ENCODE assay signal across 1 cellular context in the genomic region with DNA sequence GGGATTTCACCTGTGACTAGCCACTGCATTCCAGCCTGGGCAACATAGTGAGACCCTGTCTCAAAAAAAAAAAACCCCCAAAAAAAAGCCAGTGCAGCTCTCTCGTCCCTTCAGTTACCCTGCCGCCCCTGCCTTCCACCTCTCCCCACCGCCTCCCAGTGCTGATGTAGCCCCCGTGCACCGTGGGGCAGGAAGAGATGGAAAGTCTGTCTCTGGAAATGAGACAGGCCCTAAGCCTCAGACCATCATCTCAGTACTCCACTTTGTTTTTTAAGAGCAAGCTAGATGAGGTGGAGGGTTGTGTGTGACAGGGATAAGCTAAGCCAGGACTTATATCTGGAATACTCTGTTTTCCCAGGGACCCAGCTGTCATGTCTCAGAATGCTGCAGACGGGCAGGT.
TF ChIP-seq lines count a peak whose summit lies in the region.

No MANE protein-coding gene starts in this region.

TF ChIP-seq in GM12878, 131 proteins besides CTCF, POLR2A, EP300 and RAD21:
- TF ChIP-seq HDGF (IDR thresholded peaks at IDR 0.05) (no peak), POU2F2 (IDR thresholded peaks at IDR 0.05; ENCODE audit: borderline replicate concordance, low read depth, low read length) (no peak)
- TF ChIP-seq, protein P1, sequence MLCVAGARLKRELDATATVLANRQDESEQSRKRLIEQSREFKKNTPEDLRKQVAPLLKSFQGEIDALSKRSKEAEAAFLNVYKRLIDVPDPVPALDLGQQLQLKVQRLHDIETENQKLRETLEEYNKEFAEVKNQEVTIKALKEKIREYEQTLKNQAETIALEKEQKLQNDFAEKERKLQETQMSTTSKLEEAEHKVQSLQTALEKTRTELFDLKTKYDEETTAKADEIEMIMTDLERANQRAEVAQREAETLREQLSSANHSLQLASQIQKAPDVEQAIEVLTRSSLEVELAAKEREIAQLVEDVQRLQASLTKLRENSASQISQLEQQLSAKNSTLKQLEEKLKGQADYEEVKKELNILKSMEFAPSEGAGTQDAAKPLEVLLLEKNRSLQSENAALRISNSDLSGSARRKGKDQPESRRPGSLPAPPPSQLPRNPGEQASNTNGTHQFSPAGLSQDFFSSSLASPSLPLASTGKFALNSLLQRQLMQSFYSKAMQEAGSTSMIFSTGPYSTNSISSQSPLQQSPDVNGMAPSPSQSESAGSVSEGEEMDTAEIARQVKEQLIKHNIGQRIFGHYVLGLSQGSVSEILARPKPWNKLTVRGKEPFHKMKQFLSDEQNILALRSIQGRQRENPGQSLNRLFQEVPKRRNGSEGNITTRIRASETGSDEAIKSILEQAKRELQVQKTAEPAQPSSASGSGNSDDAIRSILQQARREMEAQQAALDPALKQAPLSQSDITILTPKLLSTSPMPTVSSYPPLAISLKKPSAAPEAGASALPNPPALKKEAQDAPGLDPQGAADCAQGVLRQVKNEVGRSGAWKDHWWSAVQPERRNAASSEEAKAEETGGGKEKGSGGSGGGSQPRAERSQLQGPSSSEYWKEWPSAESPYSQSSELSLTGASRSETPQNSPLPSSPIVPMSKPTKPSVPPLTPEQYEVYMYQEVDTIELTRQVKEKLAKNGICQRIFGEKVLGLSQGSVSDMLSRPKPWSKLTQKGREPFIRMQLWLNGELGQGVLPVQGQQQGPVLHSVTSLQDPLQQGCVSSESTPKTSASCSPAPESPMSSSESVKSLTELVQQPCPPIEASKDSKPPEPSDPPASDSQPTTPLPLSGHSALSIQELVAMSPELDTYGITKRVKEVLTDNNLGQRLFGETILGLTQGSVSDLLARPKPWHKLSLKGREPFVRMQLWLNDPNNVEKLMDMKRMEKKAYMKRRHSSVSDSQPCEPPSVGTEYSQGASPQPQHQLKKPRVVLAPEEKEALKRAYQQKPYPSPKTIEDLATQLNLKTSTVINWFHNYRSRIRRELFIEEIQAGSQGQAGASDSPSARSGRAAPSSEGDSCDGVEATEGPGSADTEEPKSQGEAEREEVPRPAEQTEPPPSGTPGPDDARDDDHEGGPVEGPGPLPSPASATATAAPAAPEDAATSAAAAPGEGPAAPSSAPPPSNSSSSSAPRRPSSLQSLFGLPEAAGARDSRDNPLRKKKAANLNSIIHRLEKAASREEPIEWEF (IDR thresholded peaks at IDR 0.05; ENCODE audit: insufficient replicate concordance, low read depth, low read length), result no peak
